In the genomic region with DNA sequence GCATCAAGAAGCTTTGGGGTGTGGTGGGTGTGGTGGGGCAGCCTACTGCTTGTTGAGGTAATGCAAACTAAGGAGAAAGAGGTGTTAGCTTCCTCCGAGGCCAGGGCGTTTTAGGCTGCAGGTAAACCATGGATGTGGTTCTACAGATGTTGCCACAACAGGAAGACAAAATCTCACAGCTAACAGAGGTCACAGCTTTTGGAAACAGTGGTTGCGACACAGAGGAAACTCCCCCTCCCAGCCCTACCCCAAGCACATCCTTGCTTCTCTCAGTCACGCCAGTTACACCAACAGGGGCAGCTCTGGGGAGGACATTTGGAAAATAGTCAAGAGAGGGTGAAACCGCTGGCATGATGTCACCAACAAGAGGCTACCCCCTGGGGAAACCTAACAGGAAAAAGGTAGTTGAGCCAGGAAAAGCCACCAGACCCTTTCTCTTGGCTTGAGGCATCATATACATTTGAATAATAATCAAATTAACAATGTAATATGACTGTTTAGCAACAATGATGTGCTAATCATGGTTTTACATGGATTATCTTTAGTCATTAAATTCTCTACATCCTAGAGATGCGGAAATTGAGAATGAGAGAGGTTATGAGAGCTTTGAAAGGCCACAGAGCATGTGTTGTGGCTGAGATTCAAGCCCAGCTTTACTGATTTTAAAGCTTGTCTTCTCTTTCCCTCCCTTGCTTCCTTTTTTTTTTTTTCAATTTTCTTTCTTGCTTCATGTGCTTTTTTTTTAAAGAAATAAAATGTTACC, we compare ENCODE assay signal across 9 cellular contexts.
A peak's percentile ranks its signal among the peaks of the same experiment; 100 is the strongest.
DNase-seq lines count a peak whose midpoint lies in the region; ATAC-seq and TF ChIP-seq lines count a peak whose summit lies in the region.
"Had no signal": no experiment of that assay in that cellular context is flagged by ENCODE, and none has a peak within 500 bp of the region (broad histone marks: within the 10 kb centered on the region; RNA-seq: fewer than 3 reads in every experiment).

No MANE protein-coding gene starts in this region.

- DNase-seq in A673 (ENCODE audit: low spot score) = peak; percentile 37
- DNase-seq in M059J (ENCODE audit: low read depth) = peak; percentile 52
- peak; percentile 53 for DNase-seq in activated CD8-positive, alpha-beta memory T cell treated with anti-CD3 and anti-CD28 coated beads, Interleukin-2, amount 50 U/mL, for 4 hours
- peak; percentile 12 for DNase-seq in mesenchymal stem cell
- DNase-seq in NCI-H2107 (lab: John Stamatoyannopoulos, UW) = no peak
- no peak for DNase-seq in hypothalamus (lab: John Stamatoyannopoulos, UW)
- DNase-seq in RWPE1 (ENCODE audit: low spot score) = no peak

- no peak overlapping the region for H2AK5ac ChIP-seq in mesenchymal stem cell (ENCODE audit: low read length, severe bottlenecking)

- TF ChIP-seq CTCF in A673 (conservative IDR thresholded peaks at IDR 0.05; ENCODE audit: low read depth, low read length) = no peak
- TF ChIP-seq CTCF in RWPE1 (conservative IDR thresholded peaks at IDR 0.05; ENCODE audit: low read depth) = no peak

- no peaks in the 10 kb centered on the region for H3K36me3 ChIP-seq in A673 (ENCODE audit: insufficient read depth, low read length, poor library complexity, severe bottlenecking)
- no peaks in the 10 kb centered on the region for H3K36me3 ChIP-seq in mesenchymal stem cell (ENCODE audit: control insufficient read depth in 1 of 2, insufficient read depth in 2 of 2, low read depth in 1 of 2, low read length in 2 of 2)

- H4K91ac ChIP-seq in mesenchymal stem cell (ENCODE audit: low read length) = no peak overlapping the region

- H3K9me3 ChIP-seq in A673 (ENCODE audit: low read depth, low read length, poor library complexity, severe bottlenecking) (no peaks in the 10 kb centered on the region), mesenchymal stem cell (ENCODE audit: control insufficient read depth, low read length) (no peaks in the 10 kb centered on the region)

- no peak overlapping the region for H3K4me2 ChIP-seq in mesenchymal stem cell (ENCODE audit: low read length, poor library complexity, severe bottlenecking)

- H4K8ac ChIP-seq in mesenchymal stem cell (ENCODE audit: low read length) = no peak overlapping the region

- no peak overlapping the region for H3K4ac ChIP-seq in mesenchymal stem cell (ENCODE audit: low read depth in 1 of 2, low read length in 2 of 2)

- H3K27me3 ChIP-seq in A673 (replicated peaks; ENCODE audit: insufficient read depth, low read depth, low read length, poor library complexity) (no peaks in the 10 kb centered on the region), mesenchymal stem cell (ENCODE audit: control insufficient read depth in 1 of 2, insufficient read depth in 1 of 2, low read length in 2 of 2) (peaks cover 0 to 21% of the 10 kb centered on the region in 2 experiments)

- H3K79me1 ChIP-seq in mesenchymal stem cell (replicated peaks; ENCODE audit: low read length, poor library complexity, severe bottlenecking) = no peaks in the 10 kb centered on the region

- H3K14ac ChIP-seq in mesenchymal stem cell (ENCODE audit: low read length in 2 of 2) = no peak overlapping the region

- H2BK5ac ChIP-seq in mesenchymal stem cell (ENCODE audit: low read depth, low read length, poor library complexity, severe bottlenecking) = no peak overlapping the region

- H3K4me3 ChIP-seq in A673 (ENCODE audit: low read depth, low read length, poor library complexity, severe bottlenecking) (no peak overlapping the region), mesenchymal stem cell (ENCODE audit: insufficient read depth in 1 of 2, low read depth in 1 of 2, low read length in 2 of 2) (no peak overlapping the region)

- no peak overlapping the region for H3K9ac ChIP-seq in mesenchymal stem cell (ENCODE audit: low read length)
- H3K9ac ChIP-seq: parathyroid adenoma had no signal

- no peak overlapping the region for H2BK15ac ChIP-seq in mesenchymal stem cell (ENCODE audit: low read depth, poor library complexity, severe bottlenecking)

- H3K18ac ChIP-seq in mesenchymal stem cell (ENCODE audit: low read depth in 1 of 2, low read length in 2 of 2) = no peak overlapping the region

- POLR2A ChIA-PET in A673 (lab: Charles Lee; ENCODE audit: low non-redundant PET) (interaction anchor here (0.6 kb wide), 1 partner anchor 274 kb away, joined by 10 read pairs; no protein-coding TSS in a partner anchor), RWPE1 (lab: Yijun Ruan, JAX; ENCODE audit: low non-redundant PET) (no interaction called here)

- no peak overlapping the region for H3K23ac ChIP-seq in mesenchymal stem cell (ENCODE audit: low read length in 2 of 2)

- H2BK12ac ChIP-seq in mesenchymal stem cell (ENCODE audit: low read length in 2 of 2) = no peak overlapping the region

- no peak overlapping the region for H2BK120ac ChIP-seq in mesenchymal stem cell (ENCODE audit: low read depth, low read length)

- H2AFZ ChIP-seq in mesenchymal stem cell (ENCODE audit: low read depth, low read length) = no peak overlapping the region
- H2AFZ ChIP-seq: parathyroid adenoma had no signal

- CTCF ChIA-PET in A673 (lab: Charles Lee) = interaction anchor here (1.1 kb wide), 1 partner anchor 126 kb away, joined by 3 read pairs; no protein-coding TSS in a partner anchor
- CTCF ChIA-PET in RWPE1 (lab: Yijun Ruan, JAX) = interaction anchor here (0.5 to 0.8 kb wide), 6 partner anchors 41 to 575 kb away, joined by 3 to 4 read pairs (median 4); no protein-coding TSS in a partner anchor

- intact Hi-C loops in A673 (cut with micrococcal nuclease; ENCODE audit: unreplicated experiment) = no loop called here

- no TSS peak for BruUV-seq in A673 (replicated peaks; lab: Mats Ljungman, UMichigan)

- 61% methylated on average over 5 of the region's 6 CpGs for WGBS in mesenchymal stem cell

- peak; percentile 50 for ATAC-seq in GM21515 (IDR thresholded peaks at IDR 0.05; ENCODE audit: unreplicated experiment)

- H3K27ac ChIP-seq in A673 (ENCODE audit: low read depth, low read length, poor library complexity, severe bottlenecking) = no peak overlapping the region
- H3K27ac ChIP-seq in mesenchymal stem cell (ENCODE audit: low read length, poor library complexity, severe bottlenecking) = no peak overlapping the region
- no peak overlapping the region for H3K27ac ChIP-seq in RWPE1
- H3K27ac ChIP-seq: parathyroid adenoma had no signal

- H3K4me1 ChIP-seq in A673 (ENCODE audit: insufficient read depth, low read length, poor library complexity, severe bottlenecking) (no peaks in the 10 kb centered on the region), mesenchymal stem cell (ENCODE audit: control insufficient read depth, insufficient read depth, low read depth, low read length) (no peaks in the 10 kb centered on the region)
- H3K4me1 ChIP-seq: parathyroid adenoma had no signal

Comparison
In these comparisons a context has a peak if more than half of its experiments do, and no peak if none do; other contexts are left out.
1. DNase-seq: peak in A673 (single experiment), M059J (single experiment), activated CD8-positive, alpha-beta memory T cell treated with anti-CD3 and anti-CD28 coated beads, Interleukin-2, amount 50 U/mL, for 4 hours (single experiment) and mesenchymal stem cell (single experiment); none in NCI-H2107 (single experiment), hypothalamus (0 of 51) and RWPE1 (single experiment).